In the genomic region with DNA sequence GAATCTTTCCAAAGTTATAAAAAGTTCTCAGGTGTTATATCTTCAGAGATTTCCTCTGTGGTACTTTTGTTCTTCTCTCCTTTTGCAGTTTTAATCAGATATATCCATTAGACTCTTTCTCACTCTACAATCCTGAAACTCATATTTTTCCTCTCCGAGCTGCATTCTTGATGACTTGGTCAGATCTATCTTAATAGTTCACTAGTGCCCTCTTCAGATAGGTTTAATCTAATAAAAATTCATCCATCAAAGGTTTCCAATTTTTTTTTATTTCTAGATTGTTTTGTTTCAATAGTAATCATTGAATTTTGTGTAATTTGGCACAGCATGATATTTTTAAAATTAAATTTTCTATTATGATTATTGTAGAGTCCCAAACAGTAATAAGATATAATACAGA, we compare ENCODE assay signal across 15 cellular contexts. TPM values are rescaled to one million over a fixed set of nuclear protein-coding genes. Genes with fewer than 3 reads are reported as not detected.
DNase-seq lines count a peak whose midpoint lies in the region; ATAC-seq and TF ChIP-seq lines count a peak whose summit lies in the region.
"Had no signal": no experiment of that assay in that cellular context is flagged by ENCODE, and none has a peak within 500 bp of the region (broad histone marks: within the 10 kb centered on the region; RNA-seq: fewer than 3 reads in every experiment).

No MANE protein-coding gene starts in this region.

- peak; percentile 8 for TF ChIP-seq CTCF in foreskin keratinocyte (conservative IDR thresholded peaks at IDR 0.05)
- no peak for TF ChIP-seq CTCF in RWPE1 (conservative IDR thresholded peaks at IDR 0.05; ENCODE audit: low read depth)
- no peak for TF ChIP-seq CTCF in WERI-Rb-1 (IDR thresholded peaks at IDR 0.05; ENCODE audit: low read depth, low read length)

- no peaks in the 10 kb centered on the region for H3K9me3 ChIP-seq in WERI-Rb-1 (ENCODE audit: severe bottlenecking)
- H3K9me3 ChIP-seq: right atrium auricular region had no signal

- H3K4me3 ChIP-seq in WERI-Rb-1 (ENCODE audit: low read depth, low read length) = no peak overlapping the region
- H3K4me3 ChIP-seq: right atrium auricular region had no signal

- H3K27ac ChIP-seq in foreskin keratinocyte = no peak overlapping the region
- H3K27ac ChIP-seq in RWPE1 = no peak overlapping the region
- H3K27ac ChIP-seq in WERI-Rb-1 = no peak overlapping the region
- H3K27ac ChIP-seq: right atrium auricular region had no signal

- in situ Hi-C loops in ACHN (cut with HindIII; ENCODE audit: low pct_ligation_motif_present, low pct_unique_long_range_greater_than_20kb, low sequenced_read_pairs) = no loop called here

- H3K4me1 ChIP-seq in foreskin keratinocyte = no peaks in the 10 kb centered on the region
- H3K4me1 ChIP-seq: right atrium auricular region had no signal

- ATAC-seq in foreskin keratinocyte (no peak), HG02588 (IDR thresholded peaks at IDR 0.05; ENCODE audit: unreplicated experiment) (no peak)
- ATAC-seq: stimulated activated naive B cell treated with anti-CD40 and anti-IgM and Interleukin-4, amounts not matched to agents 10 μg/mL and 1 μg/mL and 100 μg/mL, for 72 hours had no signal

- POLR2A ChIA-PET in RWPE1 (lab: Yijun Ruan, JAX; ENCODE audit: low non-redundant PET) = interaction anchor here (0.6 kb wide), 1 partner anchor 164 kb away, joined by 3 read pairs; no protein-coding TSS in a partner anchor

- CTCF ChIA-PET in RWPE1 (lab: Yijun Ruan, JAX) = interaction anchor here (0.5 kb wide), 1 partner anchor 415 kb away, joined by 3 read pairs; no protein-coding TSS in a partner anchor

- no peaks in the 10 kb centered on the region for H3K27me3 ChIP-seq in foreskin keratinocyte
- H3K27me3 ChIP-seq in WERI-Rb-1 (ENCODE audit: insufficient read depth, low read depth, severe bottlenecking) = no peaks in the 10 kb centered on the region
- H3K27me3 ChIP-seq: right atrium auricular region had no signal

- no peaks in the 10 kb centered on the region for H3K36me3 ChIP-seq in WERI-Rb-1
- H3K36me3 ChIP-seq: right atrium auricular region had no signal

- DNase-seq in ACHN (peak; percentile 37), GM03348 (ENCODE audit: low spot score) (peak; percentile 55), RKO (ENCODE audit: low spot score) (peak; percentile 39), foreskin keratinocyte (peak in 1 of 2 donors; percentile 3), RWPE1 (ENCODE audit: low spot score) (no peak), DMS114 treated with DMSO at 0.1 percent for 48 hours (lab: John Stamatoyannopoulos, UW; ENCODE audit: unreplicated experiment) (no peak), WERI-Rb-1 (no peak)
- DNase-seq: activated effector memory CD4-positive, alpha-beta T cell treated with anti-CD3 and anti-CD28 coated beads, Interleukin-2, amount 50 U/mL, for 16 hours; effector memory CD4-positive, alpha-beta T cell; H9; NCI-H526; SHP77 treated with DMSO at 0.1 percent for 48 hours; stimulated activated naive B cell treated with anti-CD40 and anti-IgM and Interleukin-4, amounts not matched to agents 10 μg/mL and 1 μg/mL and 100 μg/mL, for 72 hours had no signal

RNA-seq across cellular contexts. Expression of gene DGKB, which starts 21.8 kb away (rescaled TPM):
- total RNA-seq in foreskin keratinocyte = not detected in 2 replicates
- polyA plus RNA-seq in foreskin keratinocyte = not detected in 2 replicates

Comparison
In these comparisons a context has a peak if more than half of its experiments do, and no peak if none do; other contexts are left out.
1. DNase-seq: peak in ACHN (single experiment), GM03348 (single experiment) and RKO (single experiment); none in RWPE1 (single experiment), DMS114 treated with DMSO at 0.1 percent for 48 hours (single experiment) and WERI-Rb-1 (single experiment).